ENCODE assay signal across 12 cellular contexts in genomic region chr11:61869636-61870428, GRCh38. TPM values are rescaled to one million over a fixed set of nuclear protein-coding genes. Genes with fewer than 3 reads are reported as not detected.
DNase-seq lines count a peak whose midpoint lies in the region; ATAC-seq and TF ChIP-seq lines count a peak whose summit lies in the region.
"Had no signal": no experiment of that assay in that cellular context is flagged by ENCODE, and none has a peak within 500 bp of the region (broad histone marks: within the 10 kb centered on the region; RNA-seq: fewer than 3 reads in every experiment).

No MANE protein-coding gene starts in this region.

- H4K8ac ChIP-seq in IMR-90 (ENCODE audit: low read depth in 2 of 2, low read length in 2 of 2) = no peak overlapping the region

- H4K5ac ChIP-seq in IMR-90 (ENCODE audit: low read depth, low read length) = no peak overlapping the region

- H3K9me3 Mint-ChIP-seq in brain (no peaks in the 10 kb centered on the region), neural crest cell (no peaks in the 10 kb centered on the region)
- no peaks in the 10 kb centered on the region for H3K9me3 Mint-ChIP-seq in activated CD8-positive, alpha-beta T cell treated with anti-CD3 and anti-CD28 coated beads for 36 hours

- CTCF ChIA-PET in IMR-90 (lab: Yijun Ruan, JAX) = interaction anchor here (0.7 to 1.6 kb wide), 6 partner anchors 15 to 238 kb away, joined by 3 to 9 read pairs (median 3); partner anchors contain the start of gene BEST1
- CTCF ChIA-PET in activated CD8-positive, alpha-beta T cell treated with anti-CD3 and anti-CD28 coated beads for 36 hours (lab: Charles Lee) = interaction anchor here (0.7 to 4.6 kb wide), 25 partner anchors 10 to 343 kb away, joined by 3 to 51 read pairs (median 4); partner anchors contain the start of genes BEST1 and FADS3

- no peak overlapping the region for H2BK15ac ChIP-seq in IMR-90 (ENCODE audit: low read depth, low read length)

- no peak for TF ChIP-seq RAD21 in IMR-90 (IDR thresholded peaks at IDR 0.05; ENCODE audit: low read length)

- H3K36me3 Mint-ChIP-seq in brain (peaks cover 10% of the 10 kb centered on the region), neural crest cell (ENCODE audit: low read depth) (peaks cover 11% of the 10 kb centered on the region)
- H3K36me3 Mint-ChIP-seq in activated CD8-positive, alpha-beta T cell treated with anti-CD3 and anti-CD28 coated beads for 36 hours (ENCODE audit: low read depth) = peaks cover 5% of the 10 kb centered on the region
- H3K36me3 Mint-ChIP-seq: CD4-positive, CD25-positive, alpha-beta regulatory T cell had no signal

- TF ChIP-seq CTCF in IMR-90 (conservative IDR thresholded peaks at IDR 0.05; ENCODE audit: low read depth, low read length) = no peak
- no peak for TF ChIP-seq CTCF in brain (conservative IDR thresholded peaks at IDR 0.05)
- TF ChIP-seq CTCF in neural crest cell (conservative IDR thresholded peaks at IDR 0.05) = no peak
- no peak for TF ChIP-seq CTCF in activated CD8-positive, alpha-beta T cell treated with anti-CD3 and anti-CD28 coated beads for 36 hours (IDR thresholded peaks at IDR 0.05)

- no TSS peak for BruUV-seq in IMR-90 (replicated peaks; lab: Mats Ljungman, UMichigan)

- H3K79me1 ChIP-seq in IMR-90 (ENCODE audit: low read depth in 1 of 2, low read length in 2 of 2) = no peaks in the 10 kb centered on the region

- WGBS in IMR-90 (ENCODE audit: extremely low coverage in 2 of 2, insufficient read length in 1 of 2), 2 experiments = 80% methylated on average over 7 of the region's 21 CpGs; no CpG with 5 or more reads in 1 of the 2 experiments

- no peak overlapping the region for H2BK20ac ChIP-seq in IMR-90 (ENCODE audit: low read depth, low read length)

- no peaks in the 10 kb centered on the region for H3K9me1 ChIP-seq in IMR-90 (ENCODE audit: insufficient read depth, low read length)

- H3K56ac ChIP-seq in IMR-90 (ENCODE audit: extremely low read depth, insufficient read depth, low read length) = no peak overlapping the region

- H3K4me1 Mint-ChIP-seq in brain (peaks cover 22% of the 10 kb centered on the region), neural crest cell (peaks cover 27% of the 10 kb centered on the region)
- H3K4me1 Mint-ChIP-seq in activated CD8-positive, alpha-beta T cell treated with anti-CD3 and anti-CD28 coated beads for 36 hours (ENCODE audit: low read depth) = peaks cover 2% of the 10 kb centered on the region

- no peak overlapping the region for H2AK5ac ChIP-seq in IMR-90 (ENCODE audit: low read depth, low read length)

- no peak overlapping the region for H2BK5ac ChIP-seq in IMR-90 (ENCODE audit: low read depth, low read length, poor library complexity, severe bottlenecking)

- intact Hi-C loops in IMR-90 (cut with micrococcal nuclease) = loop anchor here (2.0 to 5.0 kb wide), 2 partner anchors 27 to 507 kb away; no protein-coding TSS in a partner anchor
- intact Hi-C loops in activated CD8-positive, alpha-beta T cell treated with anti-CD3 and anti-CD28 coated beads for 36 hours (cut with micrococcal nuclease) = no loop called here

- in situ Hi-C loops in IMR-90 (cut with MboI; ENCODE audit: low sequenced_read_pairs) = loop anchor here (25.0 kb wide), 1 partner anchor 442 kb away; no protein-coding TSS in a partner anchor

- peak overlapping the region in 3 of 5 experiments; percentile 3 to 80 (median 45) for H3K27ac Mint-ChIP-seq in brain
- H3K27ac Mint-ChIP-seq in neural crest cell (ENCODE audit: unreplicated experiment) = peak overlapping the region; percentile 93
- no peak overlapping the region for H3K27ac Mint-ChIP-seq in activated CD8-positive, alpha-beta T cell treated with anti-CD3 and anti-CD28 coated beads for 36 hours
- H3K27ac Mint-ChIP-seq: CD4-positive, CD25-positive, alpha-beta regulatory T cell had no signal

- H3K4me1 ChIP-seq in IMR-90 (ENCODE audit: control insufficient read depth, insufficient read depth, low read length) = peaks cover 2% of the 10 kb centered on the region

- H2AK9ac ChIP-seq in IMR-90 (replicated peaks; ENCODE audit: low read depth, low read length, poor library complexity) = peak overlapping the region; percentile 55

- no peak overlapping the region for H3K18ac ChIP-seq in IMR-90 (ENCODE audit: low read depth, low read length)

- POLR2A ChIA-PET in IMR-90 (lab: Charles Lee; ENCODE audit: unreplicated experiment) = interaction anchor here (0.6 kb wide), 1 partner anchor 72 kb away, joined by 4 read pairs; no protein-coding TSS in a partner anchor
- POLR2A ChIA-PET in activated CD8-positive, alpha-beta T cell treated with anti-CD3 and anti-CD28 coated beads for 36 hours (lab: Charles Lee) = interaction anchor here (1.2 to 1.5 kb wide), 4 partner anchors 21 to 212 kb away, joined by 3 to 5 read pairs (median 4); partner anchors contain the start of genes FADS1 and FADS3

- dilution Hi-C loops in IMR-90 (cut with HindIII; ENCODE audit: low sequenced_read_pairs, unreplicated experiment) = no loop called here

- H2BK120ac ChIP-seq in IMR-90 (ENCODE audit: low read depth, low read length) = no peak overlapping the region

- no peak overlapping the region for H3K4ac ChIP-seq in IMR-90 (ENCODE audit: low read depth, low read length)

- peaks cover 9% of the 10 kb centered on the region; the same call in 1 of the 2 replicates for H3K36me3 ChIP-seq in IMR-90 (ENCODE audit: control insufficient read depth, insufficient read depth, low read length)

- peak overlapping the region; percentile 51 for H2AFZ ChIP-seq in IMR-90 (replicated peaks; ENCODE audit: low read length, poor library complexity)

- no peak overlapping the region for H3K14ac ChIP-seq in IMR-90 (replicated peaks; ENCODE audit: low read depth, low read length)

- no peak overlapping the region for H3K9ac ChIP-seq in IMR-90 (ENCODE audit: low read depth, low read length)

- no peak overlapping the region for H3K27ac ChIP-seq in IMR-90 (ENCODE audit: insufficient read depth, low read length)

- H3K23ac ChIP-seq in IMR-90 (ENCODE audit: low read depth, low read length) = no peak overlapping the region

- TF ChIP-seq POLR2A in IMR-90 (IDR thresholded peaks at IDR 0.05; ENCODE audit: low read depth, low read length) = no peak

- H3K27me3 ChIP-seq in IMR-90 (ENCODE audit: control insufficient read depth, insufficient read depth, low read length) = no peaks in the 10 kb centered on the region

- no peak overlapping the region for H4K91ac ChIP-seq in IMR-90 (ENCODE audit: insufficient read depth, low read depth, low read length)

- H3K4me3 ChIP-seq in IMR-90 (ENCODE audit: insufficient read depth, low read depth, low read length) = no peak overlapping the region

- H3K9me3 ChIP-seq in IMR-90 (ENCODE audit: control insufficient read depth, insufficient read depth, low read length) = no peaks in the 10 kb centered on the region

- ATAC-seq in IMR-90 (ENCODE audit: low read depth) = no peak
- no peak for ATAC-seq in activated CD8-positive, alpha-beta T cell treated with anti-CD3 and anti-CD28 coated beads for 36 hours

- H3K4me3 Mint-ChIP-seq in brain = no peak overlapping the region
- H3K4me3 Mint-ChIP-seq in neural crest cell = peak overlapping the region; percentile 87
- H3K4me3 Mint-ChIP-seq in activated CD8-positive, alpha-beta T cell treated with anti-CD3 and anti-CD28 coated beads for 36 hours = no peak overlapping the region
- H3K4me3 Mint-ChIP-seq: CD4-positive, CD25-positive, alpha-beta regulatory T cell had no signal

- DNase-seq in IMR-90 = no peak
- DNase-seq in neural crest cell (ENCODE audit: low read depth, low spot score) = peak; percentile 38
- no peak for DNase-seq in Kasumi-1 (lab: John Stamatoyannopoulos, UW)
- no peak for DNase-seq in activated CD8-positive, alpha-beta T cell treated with anti-CD3 and anti-CD28 coated beads for 36 hours
- no peak for DNase-seq in NCI-H2081 (lab: John Stamatoyannopoulos, UW)
- DNase-seq: activated naive CD4-positive, alpha-beta T cell treated with Interleukin-2 at 50 U/mL for 16 hours; CD4-positive, CD25-positive, alpha-beta regulatory T cell; GDM1; NCI-H1048; NCI-H446 had no signal

- no peak overlapping the region for H3K4me2 ChIP-seq in IMR-90 (ENCODE audit: low read depth, low read length)

- H3K27me3 Mint-ChIP-seq in brain (no peaks in the 10 kb centered on the region), neural crest cell (ENCODE audit: low read depth) (peaks cover 33% of the 10 kb centered on the region)
- H3K27me3 Mint-ChIP-seq in activated CD8-positive, alpha-beta T cell treated with anti-CD3 and anti-CD28 coated beads for 36 hours = no peaks in the 10 kb centered on the region

- no peaks in the 10 kb centered on the region; the same call in 1 of the 2 replicates for H4K20me1 ChIP-seq in IMR-90 (ENCODE audit: insufficient read depth, low read length)

RNA-seq across cellular contexts. Expression of gene FADS3, which starts 21.5 kb away (rescaled TPM):
- total RNA-seq in IMR-90 (2012; rRNA removed) (38.0 and 54.5 TPM in 2 replicates), neural crest cell (13.6 and 17.0 TPM in 2 replicates)
- polyA plus RNA-seq in IMR-90 (2012; rRNA removed) (110 and 147 TPM in 2 replicates), brain (ENCODE audit: insufficient read depth, low read depth, low replicate concordance) (13.7 TPM)
- 34.0 and 101 TPM in 2 replicates for polyA plus RNA-seq in IMR-90 (2012; cell fraction: cytosol; rRNA removed)
- 556 and 1,224 TPM in 2 replicates for polyA plus RNA-seq in IMR-90 (2012; cell fraction: nucleus; rRNA removed; ENCODE audit: low replicate concordance)
- total RNA-seq in activated CD8-positive, alpha-beta T cell treated with anti-CD3 and anti-CD28 coated beads for 36 hours = 10 to 100 TPM; 10.3 to 13.9 TPM

RNA-seq across cellular contexts. Expression of gene FADS2, which starts 41.7 kb away (rescaled TPM):
- total RNA-seq in IMR-90 (2012; rRNA removed) = 31.9 and 33.3 TPM in 2 replicates
- 88.4 and 98.4 TPM in 2 replicates for polyA plus RNA-seq in IMR-90 (2012; rRNA removed)
- 45.4 and 87.9 TPM in 2 replicates for polyA plus RNA-seq in IMR-90 (2012; cell fraction: cytosol; rRNA removed)
- polyA plus RNA-seq in IMR-90 (2012; cell fraction: nucleus; rRNA removed; ENCODE audit: low replicate concordance) = 69.4 and 94.9 TPM in 2 replicates
- 266 TPM for polyA plus RNA-seq in brain (ENCODE audit: insufficient read depth, low read depth, low replicate concordance)
- 939 and 976 TPM in 2 replicates for total RNA-seq in neural crest cell
- total RNA-seq in activated CD8-positive, alpha-beta T cell treated with anti-CD3 and anti-CD28 coated beads for 36 hours = 100 to 1,000 TPM; 131 to 134 TPM
- total RNA-seq: HT-29 had no signal

RNA-seq across cellular contexts. Expression of gene RAB3IL1, which starts 47.5 kb away (rescaled TPM):
- total RNA-seq in IMR-90 (2012; rRNA removed) (0.28 and 0.72 TPM in 2 replicates), neural crest cell (1.0 and 3.4 TPM in 2 replicates)
- polyA plus RNA-seq in IMR-90 (2012; rRNA removed) (1.9 TPM in 2 replicates), brain (ENCODE audit: insufficient read depth, low read depth, low replicate concordance) (5.9 TPM)
- polyA plus RNA-seq in IMR-90 (2012; cell fraction: cytosol; rRNA removed) = 0.84 and 2.4 TPM in 2 replicates
- polyA plus RNA-seq in IMR-90 (2012; cell fraction: nucleus; rRNA removed; ENCODE audit: low replicate concordance) = 2.7 and 2.8 TPM in 2 replicates
- not detected for total RNA-seq in activated CD8-positive, alpha-beta T cell treated with anti-CD3 and anti-CD28 coated beads for 36 hours
- total RNA-seq: CD4-positive, CD25-positive, alpha-beta regulatory T cell had no signal
- polyA plus RNA-seq: CD4-positive, CD25-positive, alpha-beta regulatory T cell had no signal

RNA-seq across cellular contexts. Expression of gene FADS1, which starts 53.0 kb away (rescaled TPM):
- total RNA-seq in IMR-90 (2012; rRNA removed) (16.3 and 16.9 TPM in 2 replicates), neural crest cell (245 and 248 TPM in 2 replicates)
- polyA plus RNA-seq in IMR-90 (2012; rRNA removed) (17.6 and 18.4 TPM in 2 replicates), brain (ENCODE audit: insufficient read depth, low read depth, low replicate concordance) (103 TPM)
- 15.8 and 19.2 TPM in 2 replicates for polyA plus RNA-seq in IMR-90 (2012; cell fraction: cytosol; rRNA removed)
- polyA plus RNA-seq in IMR-90 (2012; cell fraction: nucleus; rRNA removed; ENCODE audit: low replicate concordance) = 29.9 and 31.1 TPM in 2 replicates
- total RNA-seq in activated CD8-positive, alpha-beta T cell treated with anti-CD3 and anti-CD28 coated beads for 36 hours = 10 to 100 TPM; 33.9 to 34.4 TPM
